Comparison of ENCODE assay signal across 22 cellular contexts in genomic region chr10:86187840-86188239, GRCh38.
DNase-seq lines count a peak whose midpoint lies in the region; ATAC-seq and TF ChIP-seq lines count a peak whose summit lies in the region.
"Had no signal": no experiment of that assay in that cellular context is flagged by ENCODE, and none has a peak within 500 bp of the region (broad histone marks: within the 10 kb centered on the region; RNA-seq: fewer than 3 reads in every experiment).

No MANE protein-coding gene starts in this region.

- H3K27ac ChIP-seq in substantia nigra (ENCODE audit: low read depth, low read length, poor library complexity, severe bottlenecking) = peak overlapping the region; percentile 32
- no peak overlapping the region for H3K27ac ChIP-seq in upper lobe of right lung
- H3K27ac ChIP-seq: 22Rv1, BLaER1, C4-2B had no signal

- ATAC-seq in upper lobe of right lung = no peak
- no peak for ATAC-seq in left colon
- ATAC-seq in GM18520 (IDR thresholded peaks at IDR 0.05; ENCODE audit: unreplicated experiment) = no peak
- ATAC-seq: CD8-positive, alpha-beta T cell; GM12878 had no signal

- no peak for TF ChIP-seq CTCF in osteocyte (IDR thresholded peaks at IDR 0.05)
- no peak for TF ChIP-seq CTCF in upper lobe of right lung (IDR thresholded peaks at IDR 0.05)

- no peaks in the 10 kb centered on the region for H3K27me3 Mint-ChIP-seq in osteocyte (ENCODE audit: unreplicated experiment)

- no peaks in the 10 kb centered on the region for H3K9me3 Mint-ChIP-seq in osteocyte (ENCODE audit: unreplicated experiment)
- H3K9me3 Mint-ChIP-seq: CD8-positive, alpha-beta T cell had no signal

- no peaks in the 10 kb centered on the region for H3K9me3 ChIP-seq in upper lobe of right lung
- H3K9me3 ChIP-seq: Caco-2, HAP-1 had no signal

- intact Hi-C loops in upper lobe of right lung (cut with DNase I) = no loop called here
- intact Hi-C loops in left colon (cut with DNase I, micrococcal nuclease) = no loop called here

- H3K4me1 Mint-ChIP-seq in osteocyte (ENCODE audit: unreplicated experiment) = no peaks in the 10 kb centered on the region
- H3K4me1 Mint-ChIP-seq: B cell; CD4-positive, CD25-positive, alpha-beta regulatory T cell had no signal

- no peak overlapping the region for H3K4me3 ChIP-seq in upper lobe of right lung
- H3K4me3 ChIP-seq: BLaER1, GM12878, HAP-1 had no signal

- H3K4me3 Mint-ChIP-seq in osteocyte (ENCODE audit: unreplicated experiment) = no peak overlapping the region
- H3K4me3 Mint-ChIP-seq: B cell; CD4-positive, CD25-positive, alpha-beta regulatory T cell; CD8-positive, alpha-beta T cell; HFFc6 had no signal

- no peaks in the 10 kb centered on the region for H3K36me3 Mint-ChIP-seq in osteocyte (ENCODE audit: unreplicated experiment)
- H3K36me3 Mint-ChIP-seq: CD4-positive, CD25-positive, alpha-beta regulatory T cell; CD8-positive, alpha-beta T cell had no signal

- no peaks in the 10 kb centered on the region for H3K36me3 ChIP-seq in upper lobe of right lung
- H3K36me3 ChIP-seq: BLaER1, HAP-1 had no signal

- no peaks in the 10 kb centered on the region for H3K4me1 ChIP-seq in upper lobe of right lung
- H3K4me1 ChIP-seq: Caco-2, HAP-1 had no signal

- peak; percentile 16 for DNase-seq in activated effector memory CD4-positive, alpha-beta T cell treated with anti-CD3 and anti-CD28 coated beads, Interleukin-2, amount 50 U/mL, for 16 hours
- no peak for DNase-seq in activated effector memory CD4-positive, alpha-beta T cell treated with Interleukin-2 at 50 U/mL for 16 hours
- DNase-seq in osteocyte (ENCODE audit: extremely low spot score, unreplicated experiment) (peak; percentile 56), substantia nigra (lab: John Stamatoyannopoulos, UW) (no peak), upper lobe of right lung (peak; percentile 9), NCI-H2029 treated with DMSO at 0.1 percent for 48 hours (lab: John Stamatoyannopoulos, UW) (no peak), left colon (no peak)
- DNase-seq: Caco-2; CD4-positive, CD25-positive, alpha-beta regulatory T cell; CD8-positive, alpha-beta T cell; DMS153; EL; GDM1; GOT3; HFFc6 had no signal

- no peaks in the 10 kb centered on the region for H3K27me3 ChIP-seq in upper lobe of right lung
- H3K27me3 ChIP-seq: BLaER1 had no signal

- H3K27ac Mint-ChIP-seq in osteocyte (ENCODE audit: unreplicated experiment) = no peak overlapping the region
- H3K27ac Mint-ChIP-seq: B cell; CD4-positive, CD25-positive, alpha-beta regulatory T cell; CD8-positive, alpha-beta T cell; HFFc6 had no signal

Comparison
In these comparisons a context has a peak if more than half of its experiments do, and no peak if none do; other contexts are left out.
1. DNase-seq: peak in activated effector memory CD4-positive, alpha-beta T cell treated with anti-CD3 and anti-CD28 coated beads, Interleukin-2, amount 50 U/mL, for 16 hours (single experiment), osteocyte (single experiment) and upper lobe of right lung (single experiment); none in activated effector memory CD4-positive, alpha-beta T cell treated with Interleukin-2 at 50 U/mL for 16 hours (single experiment), substantia nigra (0 of 49), NCI-H2029 treated with DMSO at 0.1 percent for 48 hours (single experiment) and left colon (0 of 2).